Comparison of ENCODE assay signal across 7 cellular contexts in genomic region chrX:117628381-117628780, GRCh38.
"Had no signal": no experiment of that assay in that cellular context is flagged by ENCODE, and none has a peak within 500 bp of the region (broad histone marks: within the 10 kb centered on the region; RNA-seq: fewer than 3 reads in every experiment).

No MANE protein-coding gene starts in this region.

- ATAC-seq: GM12878 had no signal

- H3K4me3 ChIP-seq: GM12878 had no signal

- DNase-seq: GDM1, GF-D8 had no signal

- FAIRE-seq: G401.6, GM12878, GM12891, GM12892, GM19239 had no signal
